Comparison of ENCODE assay signal across 8 cellular contexts in the genomic region with DNA sequence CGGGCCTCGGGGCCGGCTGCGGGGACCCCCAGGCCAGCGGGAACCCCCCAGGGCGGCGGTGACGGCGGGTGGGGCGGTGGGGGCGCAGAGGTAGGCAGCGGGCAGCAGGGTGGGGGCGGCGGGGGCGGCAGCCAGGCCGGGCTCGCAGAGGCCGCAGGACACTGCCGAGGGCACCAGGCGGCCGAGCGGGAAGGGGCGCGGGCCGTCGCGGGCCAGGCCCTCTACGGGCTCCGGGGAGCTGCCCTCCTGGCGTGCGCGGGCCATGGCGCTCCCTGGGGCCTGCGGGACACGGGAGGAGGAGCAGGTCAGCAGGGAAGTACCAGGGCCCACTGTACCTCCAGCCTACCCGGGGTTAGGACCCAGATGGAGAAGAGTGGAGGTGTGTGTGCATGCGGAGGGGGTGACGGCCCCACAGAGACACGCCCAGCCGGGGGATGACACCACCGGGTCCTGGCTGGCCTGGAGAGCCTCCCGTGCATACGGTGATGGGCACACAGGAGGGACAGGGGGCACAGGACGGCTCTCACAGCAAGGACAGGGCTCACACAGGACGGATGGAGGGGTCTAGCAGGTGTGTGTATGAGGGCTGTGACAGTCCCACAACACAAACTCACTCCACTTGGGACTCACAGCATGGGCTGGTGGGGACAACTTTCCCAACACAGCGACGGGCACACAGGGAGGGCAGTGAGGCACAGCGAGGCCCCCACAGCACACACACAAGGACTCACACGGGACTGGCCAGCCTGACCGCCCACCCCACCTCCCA. TPM values are rescaled to one million over a fixed set of nuclear protein-coding genes. Genes with fewer than 3 reads are reported as not detected.
DNase-seq lines count a peak whose midpoint lies in the region; ATAC-seq and TF ChIP-seq lines count a peak whose summit lies in the region.

No MANE protein-coding gene starts in this region.

- peaks cover 4 to 55% (median 32%) of the 10 kb centered on the region in 4 donors for H3K4me1 ChIP-seq in Peyer's patch

- peak overlapping the region; percentile 47 to 96 (median 80) for H3K4me3 ChIP-seq in Peyer's patch
- H3K4me3 ChIP-seq in iPS-11a (ENCODE audit: low read depth, low read length), result peak overlapping the region; percentile 84

- H3K27ac ChIP-seq in Peyer's patch (peak overlapping the region; percentile 97 to 100 (median 99)), adipose tissue (ENCODE audit: low read depth, low read length) (peak overlapping the region; percentile 86)

- no peak for TF ChIP-seq CTCF in Peyer's patch (IDR thresholded peaks at IDR 0.05)

- H3K9me3 ChIP-seq in Peyer's patch, result no peaks in the 10 kb centered on the region

- no peaks in the 10 kb centered on the region for H3K27me3 ChIP-seq in Peyer's patch

- H3K36me3 ChIP-seq in Peyer's patch, result no peaks in the 10 kb centered on the region

- ATAC-seq in GM21367 (IDR thresholded peaks at IDR 0.05; ENCODE audit: unreplicated experiment) (no peak), HG02938 (IDR thresholded peaks at IDR 0.05; ENCODE audit: unreplicated experiment) (no peak)

- peak; percentile 19 for DNase-seq in activated CD4-positive, alpha-beta T cell treated with anti-CD3 and anti-CD28 coated beads for 1 hour
- DNase-seq in activated CD4-positive, alpha-beta T cell treated with anti-CD3 and anti-CD28 coated beads, Interleukin-2, amount 50 U/mL, for 4 hours, result no peak
- peak; percentile 70 to 79 (median 72) for DNase-seq in Peyer's patch
- peak; percentile 49 for DNase-seq in stimulated activated CD4-positive, alpha-beta T cell treated with anti-CD3 and anti-CD28 coated beads, Interleukin-4, amount 100 ng/mL, for 24 hours

- WGBS in adipose tissue, 3 donors, result 2 to 12% (median 5%) methylated on average over 32 to 50 of the region's 50 CpGs

- TF ChIP-seq POLR2A in Peyer's patch (IDR thresholded peaks at IDR 0.05), result no peak

RNA-seq across cellular contexts. Expression of a gene that starts 2.6 kb away (rescaled TPM):
- 10 to 100 TPM in 1 of 4 donors, 1 to 10 TPM in 3; 4.1 to 10.0 (median 5.5) TPM for total RNA-seq in Peyer's patch
- 1 to 10 TPM; 3.1 to 8.6 (median 4.2) TPM for polyA plus RNA-seq in adipose tissue

RNA-seq across cellular contexts. Expression of a gene that starts 28.0 kb away (rescaled TPM):
- total RNA-seq in Peyer's patch, result 100 to 1,000 TPM in 1 of 4 donors, 10 to 100 TPM in 3; 12.1 to 104 (median 35.8) TPM
- polyA plus RNA-seq in adipose tissue, result 10 to 100 TPM; 24.6 to 38.3 (median 33.4) TPM

RNA-seq across cellular contexts. Expression of a gene that starts 46.3 kb away (rescaled TPM):
- total RNA-seq in Peyer's patch, result 10 to 100 TPM in 2 of 4 donors, 1 to 10 TPM in 2; 6.1 to 23.9 (median 12.8) TPM
- polyA plus RNA-seq in adipose tissue, result 10 to 100 TPM; 13.2 to 25.4 (median 16.1) TPM

Comparison
In these comparisons a context has a peak if more than half of its experiments do, and no peak if none do; other contexts are left out.
1. DNase-seq: peak in activated CD4-positive, alpha-beta T cell treated with anti-CD3 and anti-CD28 coated beads for 1 hour (single experiment), Peyer's patch (3 of 3) and stimulated activated CD4-positive, alpha-beta T cell treated with anti-CD3 and anti-CD28 coated beads, Interleukin-4, amount 100 ng/mL, for 24 hours (single experiment); none in activated CD4-positive, alpha-beta T cell treated with anti-CD3 and anti-CD28 coated beads, Interleukin-2, amount 50 U/mL, for 4 hours (0 of 2).